ENCODE assay signal across 9 cellular contexts in the genomic region with DNA sequence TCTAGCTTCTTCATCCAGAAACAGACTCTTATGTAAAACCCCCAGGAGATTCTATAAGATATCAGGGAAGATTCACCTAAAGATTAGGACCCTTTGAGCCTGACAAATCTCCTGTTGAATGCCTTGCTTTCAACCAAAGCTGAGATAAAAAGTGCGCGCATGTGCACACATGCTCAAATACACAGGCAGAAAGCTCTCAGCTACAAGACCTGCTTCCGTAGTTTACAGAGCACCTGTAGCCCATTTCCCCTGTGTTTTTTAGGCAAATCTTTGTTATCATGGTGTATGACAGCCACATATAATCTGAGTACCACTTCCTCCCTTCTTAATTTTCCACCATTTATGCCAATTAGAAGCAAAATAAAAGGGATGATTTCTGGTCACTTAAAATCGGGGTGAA.
"Had no signal": no experiment of that assay in that cellular context is flagged by ENCODE, and none has a peak within 500 bp of the region (broad histone marks: within the 10 kb centered on the region; RNA-seq: fewer than 3 reads in every experiment).

No MANE protein-coding gene starts in this region.

- DNase-seq: GM23248, GOT3, H7, HFFc6, IMR-90 had no signal

- H3K4me1 ChIP-seq: HAP-1 had no signal

- ATAC-seq: HCT116, K562 had no signal

- H3K27ac ChIP-seq: GM23248 had no signal

- H3K36me3 ChIP-seq: HAP-1 had no signal

- H3K4me3 ChIP-seq: GM23248, HAP-1, K562 had no signal

- H3K9me3 ChIP-seq: HAP-1 had no signal

- H2AFZ ChIP-seq: GM23248 had no signal

- FAIRE-seq: HTR-8/SVneo, K562 had no signal
